Comparison of ENCODE assay signal across 14 cellular contexts in genomic region chr4:65589331-65589730, GRCh38.
"Had no signal": no experiment of that assay in that cellular context is flagged by ENCODE, and none has a peak within 500 bp of the region (broad histone marks: within the 10 kb centered on the region; RNA-seq: fewer than 3 reads in every experiment).

No MANE protein-coding gene starts in this region.

- DNase-seq: activated CD4-positive, alpha-beta T cell treated with anti-CD3 and anti-CD28 coated beads, Interleukin-2, amount 10 ng/mL, durations not matched to agents 7 days and 5 days; activated CD8-positive, alpha-beta memory T cell treated with anti-CD3 and anti-CD28 coated beads, Interleukin-2, amount 50 U/mL, for 48 hours; activated gamma-delta T cell; activated T-cell treated with anti-CD3 and anti-CD28 coated beads, Interleukin-2, amount 50 U/mL, for 72 hours; central memory CD4-positive, alpha-beta T cell; colonic mucosa; hippocampal formation; left ventricle myocardium superior; natural killer cell; occipital lobe; spleen; stomach; testis; upper lobe of right lung had no signal
